In the genomic region with DNA sequence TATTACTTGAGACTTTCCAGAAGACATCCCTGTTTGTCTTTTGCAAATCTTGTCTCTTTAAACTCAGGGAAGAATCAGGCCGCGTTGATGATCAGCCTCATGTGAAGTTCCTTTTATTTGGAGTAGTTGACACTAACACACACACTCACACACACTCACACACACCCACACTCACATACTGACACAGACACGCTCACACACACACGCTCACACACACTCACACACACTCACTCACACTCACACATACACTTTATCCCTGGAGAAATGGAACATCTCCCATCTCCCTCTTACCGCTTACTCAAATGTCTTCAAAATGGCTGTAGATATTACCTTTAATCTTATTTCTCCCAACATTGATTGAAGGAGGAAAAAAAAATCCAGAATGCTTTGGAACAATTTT, we compare ENCODE assay signal across 1 cellular context.
TF ChIP-seq lines count a peak whose summit lies in the region.

No MANE protein-coding gene starts in this region.

TF ChIP-seq in H1, 55 proteins besides CTCF, POLR2A, EP300 and RAD21 (continued from another document):
- no peak for TF ChIP-seq HDAC6 (IDR thresholded peaks at IDR 0.05; ENCODE audit: low read depth, low read length)
- no peak for TF ChIP-seq CHD2 (IDR thresholded peaks at IDR 0.05; ENCODE audit: low read length)
- TF ChIP-seq SP4 (IDR thresholded peaks at IDR 0.05; ENCODE audit: low read length) = no peak
- TF ChIP-seq RXRA (IDR thresholded peaks at IDR 0.05; ENCODE audit: insufficient read depth, low read depth, low read length) = no peak
- TF ChIP-seq SP2 (IDR thresholded peaks at IDR 0.05; ENCODE audit: low read length) = no peak
- no peak for TF ChIP-seq ZNF274 (IDR thresholded peaks at IDR 0.05; ENCODE audit: borderline replicate concordance, extremely low read depth, low read length)
- no peak for TF ChIP-seq BACH1 (IDR thresholded peaks at IDR 0.05; ENCODE audit: low read length)
- no peak for TF ChIP-seq YY1 (IDR thresholded peaks at IDR 0.05; ENCODE audit: low read depth, low read length)
- no peak for TF ChIP-seq RBBP5 (IDR thresholded peaks at IDR 0.05; ENCODE audit: borderline replicate concordance, low read depth, low read length)
- no peak for TF ChIP-seq SIX5 (IDR thresholded peaks at IDR 0.05; ENCODE audit: low read depth, low read length)
- no peak for TF ChIP-seq HDAC2 (IDR thresholded peaks at IDR 0.05; ENCODE audit: borderline replicate concordance in 1 of 2, low read depth in 2 of 2, low read length in 2 of 2)
- TF ChIP-seq, protein P1, sequence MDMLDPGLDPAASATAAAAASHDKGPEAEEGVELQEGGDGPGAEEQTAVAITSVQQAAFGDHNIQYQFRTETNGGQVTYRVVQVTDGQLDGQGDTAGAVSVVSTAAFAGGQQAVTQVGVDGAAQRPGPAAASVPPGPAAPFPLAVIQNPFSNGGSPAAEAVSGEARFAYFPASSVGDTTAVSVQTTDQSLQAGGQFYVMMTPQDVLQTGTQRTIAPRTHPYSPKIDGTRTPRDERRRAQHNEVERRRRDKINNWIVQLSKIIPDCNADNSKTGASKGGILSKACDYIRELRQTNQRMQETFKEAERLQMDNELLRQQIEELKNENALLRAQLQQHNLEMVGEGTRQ (IDR thresholded peaks at IDR 0.05; ENCODE audit: low read length) = no peak
- TF ChIP-seq CHD1 (IDR thresholded peaks at IDR 0.05; ENCODE audit: low read depth, low read length) = no peak
- TF ChIP-seq SIN3A (conservative IDR thresholded peaks at IDR 0.05 in 1 of 2, IDR thresholded peaks at IDR 0.05 in 1 of 2; ENCODE audit: low read depth in 1 of 2, low read length in 2 of 2) = no peak
